26 cellular contexts compared by ENCODE assay signal in genomic region chr13:106635616-106636015, GRCh38.
"Had no signal": no experiment of that assay in that cellular context is flagged by ENCODE, and none has a peak within 500 bp of the region (broad histone marks: within the 10 kb centered on the region; RNA-seq: fewer than 3 reads in every experiment).

No MANE protein-coding gene starts in this region.

- H3K4me3 ChIP-seq: colonic mucosa, esophagus squamous epithelium, gastrocnemius medialis, heart right ventricle, left lung, lower lobe of right lung had no signal

- DNase-seq: colonic mucosa; cortex of kidney; effector CD8-positive, alpha-beta T cell; effector memory CD8-positive, alpha-beta T cell; endodermal cell; erythroblast; esophagus squamous epithelium; foreskin fibroblast; foreskin melanocyte; gastrocnemius medialis; glutamatergic neuron; head of caudate nucleus; heart right ventricle; hippocampal formation; left cardiac atrium; left lung; left ventricle myocardium superior; lower lobe of right lung; mesenchymal stem cell; midbrain had no signal

- H3K27ac ChIP-seq: colonic mucosa, epithelial cell of prostate, esophagus squamous epithelium, gastrocnemius medialis, left lung, lower lobe of right lung had no signal

- H3K36me3 ChIP-seq: colonic mucosa, esophagus squamous epithelium, gastrocnemius medialis, heart right ventricle, left lung, lower lobe of right lung had no signal

- H3K27me3 Mint-ChIP-seq: dendritic cell treated with granulocyte-macrophage colony-stimulating factor and Interleukin-4, amounts not matched to agents 40 ng/mL and 50 ng/mL, for 4 days had no signal

- H3K9me3 ChIP-seq: colonic mucosa, esophagus squamous epithelium, gastrocnemius medialis, heart right ventricle, left lung, lower lobe of right lung had no signal

- ATAC-seq: effector memory CD8-positive, alpha-beta T cell; esophagus mucosa; gastrocnemius medialis; left cardiac atrium; left lung; left ventricle myocardium superior; lower lobe of right lung had no signal

- H3K27ac Mint-ChIP-seq: dendritic cell treated with granulocyte-macrophage colony-stimulating factor and Interleukin-4, amounts not matched to agents 40 ng/mL and 50 ng/mL, for 4 days; effector memory CD8-positive, alpha-beta T cell; endodermal cell had no signal

- FAIRE-seq: endometrium, islet of Langerhans, keratinocyte had no signal

- H3K4me1 ChIP-seq: colonic mucosa, esophagus squamous epithelium, left lung, lower lobe of right lung had no signal

- H3K4me1 Mint-ChIP-seq: endodermal cell had no signal

- H3K9me3 Mint-ChIP-seq: dendritic cell treated with granulocyte-macrophage colony-stimulating factor and Interleukin-4, amounts not matched to agents 40 ng/mL and 50 ng/mL, for 4 days; effector memory CD8-positive, alpha-beta T cell; endodermal cell had no signal

- H3K27me3 ChIP-seq: colonic mucosa, esophagus squamous epithelium, gastrocnemius medialis, heart right ventricle, left lung had no signal

- H3K4me3 Mint-ChIP-seq: dendritic cell treated with granulocyte-macrophage colony-stimulating factor and Interleukin-4, amounts not matched to agents 40 ng/mL and 50 ng/mL, for 4 days; effector memory CD8-positive, alpha-beta T cell; endodermal cell had no signal
